8 cellular contexts compared by ENCODE assay signal in genomic region chr2:714005-714741, GRCh38. TPM values are rescaled to one million over a fixed set of nuclear protein-coding genes. Genes with fewer than 3 reads are reported as not detected.
A peak's percentile ranks its signal among the peaks of the same experiment; 100 is the strongest.
DNase-seq lines count a peak whose midpoint lies in the region; ATAC-seq, FAIRE-seq and TF ChIP-seq lines count a peak whose summit lies in the region.

No MANE protein-coding gene starts in this region.

- peaks cover 23% of the 10 kb centered on the region for H3K27me3 ChIP-seq in RWPE2 (ENCODE audit: insufficient read depth, poor library complexity, severe bottlenecking)

- H3K9me3 ChIP-seq in RWPE2 (ENCODE audit: severe bottlenecking), result no peaks in the 10 kb centered on the region

- ATAC-seq in HG02571 (IDR thresholded peaks at IDR 0.05; ENCODE audit: unreplicated experiment) (peak; percentile 98), RWPE2 (ENCODE audit: low read depth) (peak; percentile 73)

- TF ChIP-seq CTCF in AG10803 (conservative IDR thresholded peaks at IDR 0.05; ENCODE audit: low read length), result peak; percentile 77
- peak; percentile 57 for TF ChIP-seq CTCF in RWPE2 (IDR thresholded peaks at IDR 0.05; ENCODE audit: poor library complexity, severe bottlenecking)

- no peaks in the 10 kb centered on the region for H3K4me1 ChIP-seq in RWPE2 (ENCODE audit: insufficient read depth, poor library complexity, severe bottlenecking)

- no peak overlapping the region for H3K27ac ChIP-seq in RWPE2 (ENCODE audit: poor library complexity, severe bottlenecking)

- no peaks in the 10 kb centered on the region for H3K36me3 ChIP-seq in RWPE2 (ENCODE audit: low read depth)

- peak; percentile 92 for FAIRE-seq in GM12892 (lab: Jason Lieb, UNC)

- H3K4me3 ChIP-seq in AG10803 (ENCODE audit: low read length), result no peak overlapping the region
- H3K4me3 ChIP-seq in RWPE2 (ENCODE audit: severe bottlenecking), result no peak overlapping the region

- no peak for TF ChIP-seq POLR2A in GM12892 (IDR thresholded peaks at IDR 0.05; ENCODE audit: low read depth, low read length)

- DNase-seq in AG10803 (ENCODE audit: low read depth), result peak; percentile 48
- DNase-seq in GM12892 (ENCODE audit: insufficient read length), result peak; percentile 45
- peak; percentile 52 for DNase-seq in M059J (ENCODE audit: low read depth)
- no peak for DNase-seq in RWPE2 (ENCODE audit: low spot score)
- peak; percentile 7 for DNase-seq in effector CD4-positive, alpha-beta T cell
- peak; percentile 11 for DNase-seq in middle frontal gyrus (ENCODE audit: extremely low spot score, low spot score)
- no peak for DNase-seq in mesenteric fat pad (ENCODE audit: low spot score)

RNA-seq across cellular contexts. Expression of gene TMEM18, which starts 37.0 kb away (rescaled TPM):
- polyA plus RNA-seq in GM12892 (2012; ENCODE audit: missing spikeins), result 23.2 TPM
- total RNA-seq in M059J (2014; rRNA removed; shearing (Covaris generic)), result 15.3 and 29.9 TPM in 2 replicates
- 19.8 TPM for total RNA-seq in mesenteric fat pad

Comparison
In these comparisons a context has a peak if more than half of its experiments do, and no peak if none do; other contexts are left out.
1. DNase-seq: peak in AG10803 (single experiment), GM12892 (single experiment), M059J (single experiment), effector CD4-positive, alpha-beta T cell (single experiment) and middle frontal gyrus (single experiment); none in RWPE2 (single experiment) and mesenteric fat pad (single experiment).